8 cellular contexts compared by ENCODE assay signal in genomic region chr11:123054301-123055065, GRCh38. TPM values are rescaled to one million over a fixed set of nuclear protein-coding genes. Genes with fewer than 3 reads are reported as not detected.
A peak's percentile ranks its signal among the peaks of the same experiment; 100 is the strongest.
DNase-seq lines count a peak whose midpoint lies in the region; ATAC-seq, FAIRE-seq and TF ChIP-seq lines count a peak whose summit lies in the region.

No MANE protein-coding gene starts in this region.

- H3K4me3 ChIP-seq in GM12865 (ENCODE audit: low read depth, low read length) (no peak overlapping the region), HCT116 (replicated peaks in 1 of 2; ENCODE audit: low read depth in 1 of 2, low read length in 2 of 2) (no peak overlapping the region), MM.1S (ENCODE audit: low read length) (no peak overlapping the region), Panc1 (ENCODE audit: low read depth in 2 of 2, low read length in 2 of 2) (no peak overlapping the region), kidney (ENCODE audit: low read length in 2 of 2) (no peak overlapping the region), testis (no peak overlapping the region)

- H3K36me3 ChIP-seq in HCT116 (ENCODE audit: control insufficient read depth in 1 of 2, insufficient read depth in 2 of 2, low read length in 2 of 2) (peaks cover 26 to 43% of the 10 kb centered on the region in 2 experiments), MM.1S (replicated peaks; ENCODE audit: insufficient read depth, low read length) (peaks cover 31% of the 10 kb centered on the region), Panc1 (ENCODE audit: control insufficient read depth, insufficient read depth, low read length) (peaks cover 35% of the 10 kb centered on the region), kidney (ENCODE audit: control insufficient read depth in 1 of 2, insufficient read depth in 2 of 2, low read length in 2 of 2) (peaks cover 24 to 38% of the 10 kb centered on the region in 2 donors), testis (ENCODE audit: low read depth, missing control alignments) (no peaks in the 10 kb centered on the region)

- no peak overlapping the region for H3K4me3 Mint-ChIP-seq in MCF 10A (ENCODE audit: unreplicated experiment)

- no peaks in the 10 kb centered on the region for H3K27me3 ChIP-seq in HCT116 (ENCODE audit: insufficient read depth, low read length)
- H3K27me3 ChIP-seq in MM.1S (replicated peaks; ENCODE audit: insufficient read depth, low read length): no peaks in the 10 kb centered on the region
- no peaks in the 10 kb centered on the region for H3K27me3 ChIP-seq in Panc1 (ENCODE audit: control insufficient read depth, insufficient read depth, low read length)
- no peaks in the 10 kb centered on the region for H3K27me3 ChIP-seq in testis

- no peak overlapping the region for H3K27ac ChIP-seq in HCT116 (ENCODE audit: low read depth, low read length)
- H3K27ac ChIP-seq in MM.1S (ENCODE audit: low read length): peak overlapping the region; percentile 44; the same call in 1 of the 2 replicates
- H3K27ac ChIP-seq in Panc1 (ENCODE audit: low read length): no peak overlapping the region
- no peak overlapping the region for H3K27ac ChIP-seq in kidney (ENCODE audit: low read depth in 2 of 2, low read length in 2 of 2)
- peak overlapping the region in 1 of 2 donors; percentile 36 for H3K27ac ChIP-seq in testis

- H2AFZ ChIP-seq in HCT116 (ENCODE audit: low read depth, low read length, poor library complexity, severe bottlenecking): no peak overlapping the region
- no peak overlapping the region for H2AFZ ChIP-seq in MM.1S (ENCODE audit: low read length)

- TF ChIP-seq CTCF in GM12865 (IDR thresholded peaks at IDR 0.05; ENCODE audit: insufficient read depth, low read depth, low read length, missing control alignments) (peak; percentile 54), HCT116 (IDR thresholded peaks at IDR 0.05 in 2 of 3, conservative IDR thresholded peaks at IDR 0.05 in 1 of 3; ENCODE audit: borderline replicate concordance in 1 of 3, insufficient read depth in 1 of 3, low read depth in 2 of 3, low read length in 2 of 3) (peak; percentile 54 to 75 (median 59); a peak in 5 of 6 replicates), MM.1S (IDR thresholded peaks at IDR 0.05; ENCODE audit: low read length) (peak; percentile 66), Panc1 (IDR thresholded peaks at IDR 0.05) (peak; percentile 86), MCF 10A (IDR thresholded peaks at IDR 0.05; ENCODE audit: unreplicated experiment) (peak; percentile 59), kidney (IDR thresholded peaks at IDR 0.05; ENCODE audit: borderline replicate concordance, extremely low read depth, insufficient read depth) (peak; percentile 56), testis (IDR thresholded peaks at IDR 0.05) (peak; percentile 67 to 72 (median 69))

- H3K36me3 Mint-ChIP-seq in MCF 10A (ENCODE audit: insufficient read depth, unreplicated experiment): peaks cover 58% of the 10 kb centered on the region

- H3K9ac ChIP-seq in HCT116 (ENCODE audit: low read length): no peak overlapping the region
- no peak overlapping the region for H3K9ac ChIP-seq in MM.1S (ENCODE audit: low read length)
- H3K9ac ChIP-seq in kidney (ENCODE audit: low read length in 2 of 2): no peak overlapping the region

- RAD21 ChIA-PET in HCT116 (lab: Charles Lee; ENCODE audit: low non-redundant PET in 1 of 2, low total read pairs in 2 of 2, uncharacterized antibody in 2 of 2, unreplicated experiment in 2 of 2): interaction anchor here (0.7 to 1.4 kb wide), 3 partner anchors 33 to 191 kb away, joined by 3 to 5 read pairs (median 4); no protein-coding TSS in a partner anchor

- no peaks in the 10 kb centered on the region for H3K27me3 Mint-ChIP-seq in MCF 10A (ENCODE audit: insufficient read depth, unreplicated experiment)

- H3K27ac Mint-ChIP-seq in MCF 10A (ENCODE audit: low read depth, unreplicated experiment): no peak overlapping the region

- H3K4me1 ChIP-seq in HCT116 (ENCODE audit: control insufficient read depth in 1 of 2, insufficient read depth in 2 of 2, low read length in 2 of 2) (peaks cover 0 to 7% of the 10 kb centered on the region in 2 experiments; a peak in 1 of 4 replicates), MM.1S (ENCODE audit: low read length) (peaks cover 25% of the 10 kb centered on the region), Panc1 (ENCODE audit: control insufficient read depth, insufficient read depth, low read length) (peaks cover 21% of the 10 kb centered on the region), kidney (ENCODE audit: control insufficient read depth in 1 of 2, insufficient read depth in 1 of 2, low read depth in 1 of 2, low read length in 2 of 2) (peaks cover 17 to 24% of the 10 kb centered on the region in 2 donors), testis (peaks cover 10% of the 10 kb centered on the region)

- peak; percentile 45 for DNase-seq in A172 (ENCODE audit: low spot score)
- DNase-seq in GM12865 (ENCODE audit: low read depth): peak; percentile 80
- peak; percentile 56 for DNase-seq in HCT116 (ENCODE audit: low read depth, low spot score)
- peak; percentile 77 for DNase-seq in MM.1S
- no peak for DNase-seq in Panc1 (ENCODE audit: low read depth, low spot score)
- peak; percentile 72 for DNase-seq in MCF 10A (ENCODE audit: unreplicated experiment)
- no peak for DNase-seq in kidney
- DNase-seq in testis: peak; percentile 59

- POLR2A ChIA-PET in HCT116 (lab: Charles Lee): interaction anchor here (0.6 to 2.8 kb wide), 10 partner anchors 8 to 429 kb away, joined by 3 to 20 read pairs (median 3); partner anchors contain the start of gene HSPA8
- POLR2A ChIA-PET in Panc1 (lab: Charles Lee): interaction anchor here (0.5 to 0.7 kb wide), 10 partner anchors 14 to 948 kb away, joined by 3 to 17 read pairs (median 6); no protein-coding TSS in a partner anchor
- POLR2A ChIA-PET in MCF 10A (lab: Yijun Ruan, JAX): interaction anchor here (0.9 to 3.0 kb wide), 5 partner anchors 9 to 191 kb away, joined by 3 to 21 read pairs (median 3); partner anchors contain the start of gene HSPA8

- TF ChIP-seq RAD21 in HCT116 (IDR thresholded peaks at IDR 0.05; ENCODE audit: low read depth): peak; percentile 77

- intact Hi-C loops in HCT116 (cut with micrococcal nuclease): loop anchor here (1.0 to 10.0 kb wide), 5 partner anchors 140 to 472 kb away; no protein-coding TSS in a partner anchor
- intact Hi-C loops in Panc1 (cut with micrococcal nuclease; ENCODE audit: unreplicated experiment): loop anchor here (10.0 kb wide), 1 partner anchor 190 kb away; no protein-coding TSS in a partner anchor
- intact Hi-C loops in MCF 10A (cut with micrococcal nuclease): loop anchor here (1.0 kb wide), 1 partner anchor 191 kb away; no protein-coding TSS in a partner anchor
- intact Hi-C loops in kidney (cut with DNase I): no loop called here
- intact Hi-C loops in testis (cut with DNase I; ENCODE audit: low total_unique reads): no loop called here

- BruUV-seq in HCT116 (replicated peaks; lab: Mats Ljungman, UMichigan): no TSS peak
- no TSS peak for BruUV-seq in Panc1 (replicated peaks; lab: Mats Ljungman, UMichigan)
- BruUV-seq in MCF 10A (replicated peaks; lab: Mats Ljungman, UMichigan): no TSS peak

- WGBS in testis, 2 donors: 33 to 38% methylated on average over 11 of the region's 11 CpGs

- H3F3A ChIP-seq in MM.1S (ENCODE audit: insufficient read depth, low read length): peaks cover 75% of the 10 kb centered on the region

- CTCF ChIA-PET in HCT116 (lab: Charles Lee): interaction anchor here (0.6 to 3.9 kb wide), 24 partner anchors 8 to 474 kb away, joined by 3 to 61 read pairs (median 6); partner anchors contain the start of gene HSPA8
- CTCF ChIA-PET in Panc1 (lab: Charles Lee): interaction anchor here (0.5 to 1.9 kb wide), 19 partner anchors 8 to 279 kb away, joined by 3 to 15 read pairs (median 6); partner anchors contain the start of gene HSPA8
- CTCF ChIA-PET in MCF 10A (lab: Yijun Ruan, JAX): interaction anchor here (0.5 to 6.8 kb wide), 30 partner anchors 9 to 1204 kb away, joined by 3 to 104 read pairs (median 4); no protein-coding TSS in a partner anchor

- H3K4me2 ChIP-seq in HCT116 (ENCODE audit: low read length) (no peak overlapping the region), MM.1S (ENCODE audit: low read depth, low read length) (no peak overlapping the region)

- H3K4me1 Mint-ChIP-seq in MCF 10A (ENCODE audit: insufficient read depth, unreplicated experiment): peaks cover 27% of the 10 kb centered on the region

- peak; percentile 25 for FAIRE-seq in kidney (lab: Jason Lieb, UNC)

- H3K79me2 ChIP-seq in HCT116 (ENCODE audit: insufficient read depth, low read length) (peaks cover 26% of the 10 kb centered on the region), MM.1S (ENCODE audit: low read length) (peaks cover 31% of the 10 kb centered on the region)

- H3K9me3 Mint-ChIP-seq in MCF 10A (ENCODE audit: unreplicated experiment): no peaks in the 10 kb centered on the region

- peaks cover 42% of the 10 kb centered on the region; the same call in 1 of the 2 replicates for H4K20me1 ChIP-seq in HCT116 (ENCODE audit: insufficient read depth)
- peaks cover 54% of the 10 kb centered on the region for H4K20me1 ChIP-seq in MM.1S (ENCODE audit: insufficient read depth, low read length)

- peak; percentile 9 for TF ChIP-seq POLR2A in HCT116 (IDR thresholded peaks at IDR 0.05; ENCODE audit: borderline replicate concordance, extremely low read depth, insufficient read depth, insufficient read length)
- TF ChIP-seq POLR2A in testis (IDR thresholded peaks at IDR 0.05): no peak

- H3K9me2 ChIP-seq in HCT116 (ENCODE audit: insufficient read depth) (no peaks in the 10 kb centered on the region), MM.1S (replicated peaks; ENCODE audit: insufficient read depth, low read length) (no peaks in the 10 kb centered on the region)

- no peaks in the 10 kb centered on the region for H3K9me3 ChIP-seq in HCT116 (ENCODE audit: control insufficient read depth in 1 of 2, insufficient read depth in 1 of 2, low read depth in 1 of 2, low read length in 2 of 2)
- H3K9me3 ChIP-seq in MM.1S (replicated peaks; ENCODE audit: insufficient read depth, low read length): no peaks in the 10 kb centered on the region
- H3K9me3 ChIP-seq in Panc1 (ENCODE audit: control insufficient read depth, insufficient read depth, low read depth, low read length): no peaks in the 10 kb centered on the region
- no peaks in the 10 kb centered on the region for H3K9me3 ChIP-seq in kidney (ENCODE audit: control insufficient read depth in 1 of 2, low read length in 2 of 2)
- H3K9me3 ChIP-seq in testis: no peaks in the 10 kb centered on the region

- in situ Hi-C loops in Panc1 (cut with HindIII; ENCODE audit: low pct_unique_long_range_greater_than_20kb, low sequenced_read_pairs): no loop called here

- ATAC-seq in HCT116 (peak; percentile 66), Panc1 (peak; percentile 82)

TF ChIP-seq in HCT116, 20 proteins besides CTCF, POLR2A, EP300 and RAD21 (continues in another document):
- peak; percentile 41; the same call in 1 of the 2 replicates for TF ChIP-seq POLR2AphosphoS5 (IDR thresholded peaks at IDR 0.05; ENCODE audit: low read depth, low read length)

RNA-seq across cellular contexts. Expression of gene HSPA8, which starts 7.5 kb away (rescaled TPM):
- total RNA-seq in A172 (2014; rRNA removed; shearing (Covaris generic)): 3,086 and 3,613 TPM in 2 replicates
- total RNA-seq in HCT116 (2021; ENCODE audit: unreplicated experiment) (1,301 TPM), Panc1 (2021; ENCODE audit: unreplicated experiment) (1,755 TPM), MCF 10A (2022) (443 and 568 TPM in 2 replicates), kidney (869 TPM), testis (1,000 to 10,000 TPM in 1 of 2 donors, 100 to 1,000 TPM in 1; 863 to 1,081 TPM)
- 794 and 973 TPM in 2 replicates for polyA plus RNA-seq in HCT116 (2012)
- polyA plus RNA-seq in Panc1 (2012; ENCODE audit: insufficient read length): 990 TPM
- polyA plus RNA-seq in kidney (ENCODE audit: insufficient read depth, low read depth, low replicate concordance) (1,081 TPM), testis (ENCODE audit: insufficient read depth, low read depth, low replicate concordance) (1,106 TPM)

Comparison
In these comparisons a context has a peak if more than half of its experiments do, and no peak if none do; other contexts are left out.
1. DNase-seq: peak in A172 (single experiment), GM12865 (single experiment), HCT116 (single experiment), MM.1S (single experiment), MCF 10A (single experiment) and testis (single experiment); none in Panc1 (single experiment) and kidney (single experiment).
2. intact Hi-C loops: an anchor here in HCT116 (1.0 to 10.0 kb wide), Panc1 (10.0 kb wide) and MCF 10A (1.0 kb wide); none called in kidney and testis.
3. Peak in every context shown above with its lines, with median percentiles within 50 percentile points of each other: CTCF ChIP-seq.